8 cellular contexts compared by ENCODE assay signal in genomic region chr7:92134271-92135099, GRCh38. TPM values are rescaled to one million over a fixed set of nuclear protein-coding genes. Genes with fewer than 3 reads are reported as not detected.
DNase-seq lines count a peak whose midpoint lies in the region; ATAC-seq, FAIRE-seq and TF ChIP-seq lines count a peak whose summit lies in the region.

TSS of gene CYP51A1 (minus strand) at chr7:92134477. CDS start at chr7:92134364, 113 bp downstream.

- peak within 1 kb of the TSS; percentile 100 for H3K27ac Mint-ChIP-seq in WTC11

- ATAC-seq in GM19023 (IDR thresholded peaks at IDR 0.05; ENCODE audit: unreplicated experiment) (peak; percentile 89), HG03196 (IDR thresholded peaks at IDR 0.05; ENCODE audit: unreplicated experiment) (peak; percentile 93), WTC11 (peak; percentile 84)

- H3K27me3 ChIP-seq in bronchial epithelial cell (ENCODE audit: control insufficient read depth, insufficient read depth, low read length) (no peaks in the 10 kb centered on the region), small intestine (ENCODE audit: control insufficient read depth in 2 of 2, insufficient read depth in 2 of 2, low read length in 2 of 2) (no peaks in the 10 kb centered on the region)

- no peak for FAIRE-seq in bronchial epithelial cell (lab: Jason Lieb, UNC)
- no peak for FAIRE-seq in small intestine (lab: Jason Lieb, UNC)

- H3K9me3 Mint-ChIP-seq in WTC11 = peaks cover 10% of the 10 kb centered on the region

- H3K36me3 ChIP-seq in bronchial epithelial cell (ENCODE audit: control insufficient read depth, insufficient read depth, low read length) (peaks cover 4% of the 10 kb centered on the region), small intestine (ENCODE audit: control insufficient read depth in 2 of 2, insufficient read depth in 2 of 2, low read length in 2 of 2) (no peaks in the 10 kb centered on the region)

- no peaks in the 10 kb centered on the region for H3K9me3 ChIP-seq in small intestine (ENCODE audit: control insufficient read depth, low read depth)

- POLR2A ChIA-PET in WTC11 (lab: Charles Lee) = interaction anchor here (0.8 to 1.3 kb wide), 4 partner anchors 75 to 313 kb away, joined by 3 to 6 read pairs (median 4); partner anchors contain the start of genes ANKIB1, GATAD1 and KRIT1

- H3K36me3 Mint-ChIP-seq in WTC11 = peaks cover 24% of the 10 kb centered on the region

- H3K27ac ChIP-seq in small intestine (ENCODE audit: low read depth in 1 of 2, low read length in 1 of 2) = peak within 1 kb of the TSS; percentile 90 to 95

- H3K4me3 ChIP-seq in bronchial epithelial cell (ENCODE audit: low read depth, low read length) = peak within 1 kb of the TSS; percentile 98
- peak within 1 kb of the TSS; percentile 78 to 86 for H3K4me3 ChIP-seq in small intestine (ENCODE audit: low read depth in 1 of 2, low read length in 2 of 2)

- H3K4me1 Mint-ChIP-seq in WTC11 = peaks cover 20% of the 10 kb centered on the region

- H3K4me1 ChIP-seq in small intestine (ENCODE audit: control insufficient read depth in 2 of 2, insufficient read depth in 1 of 2, low read depth in 1 of 2, low read length in 1 of 2) = peaks cover 0 to 3% of the 10 kb centered on the region in 2 donors

- no peak for TF ChIP-seq CTCF in WTC11 (IDR thresholded peaks at IDR 0.05)
- peak; percentile 30 for TF ChIP-seq CTCF in bronchial epithelial cell (IDR thresholded peaks at IDR 0.05; ENCODE audit: insufficient read depth, low read length, severe bottlenecking)

- 0 to 1% (median 0%) methylated on average over 74 of the region's 74 CpGs for WGBS in small intestine, 3 donors

- CTCF ChIA-PET in WTC11 (lab: Charles Lee) = interaction anchor here (0.7 to 2.2 kb wide), 8 partner anchors 45 to 394 kb away, joined by 4 to 8 read pairs (median 6); partner anchors contain the start of genes GATAD1, LRRD1, PEX1 and RBM48

- peak within 1 kb of the TSS; percentile 98 for H3K4me3 Mint-ChIP-seq in WTC11

- peak; percentile 93 for DNase-seq in AG08396 (ENCODE audit: low spot score)
- peak; percentile 87 for DNase-seq in NCI-H226
- DNase-seq in WTC11 (ENCODE audit: low spot score) = peak; percentile 89
- peak; percentile 76 for DNase-seq in bronchial epithelial cell (ENCODE audit: low read depth)
- peak; percentile 91 for DNase-seq in iPS-NIHi11 (ENCODE audit: low spot score)
- DNase-seq in small intestine = peak; percentile 91

- no peaks in the 10 kb centered on the region for H3K27me3 Mint-ChIP-seq in WTC11 (ENCODE audit: low read depth)

TF ChIP-seq in WTC11, 78 proteins besides CTCF, POLR2A, EP300 and RAD21 (continues in another document):
- no peak for TF ChIP-seq GABPB1 (CRISPR knock-in tag; IDR thresholded peaks at IDR 0.05)
- TF ChIP-seq ZBTB21 (CRISPR knock-in tag; IDR thresholded peaks at IDR 0.05; ENCODE audit: borderline replicate concordance) = peak; percentile 88
- TF ChIP-seq, protein P1, sequence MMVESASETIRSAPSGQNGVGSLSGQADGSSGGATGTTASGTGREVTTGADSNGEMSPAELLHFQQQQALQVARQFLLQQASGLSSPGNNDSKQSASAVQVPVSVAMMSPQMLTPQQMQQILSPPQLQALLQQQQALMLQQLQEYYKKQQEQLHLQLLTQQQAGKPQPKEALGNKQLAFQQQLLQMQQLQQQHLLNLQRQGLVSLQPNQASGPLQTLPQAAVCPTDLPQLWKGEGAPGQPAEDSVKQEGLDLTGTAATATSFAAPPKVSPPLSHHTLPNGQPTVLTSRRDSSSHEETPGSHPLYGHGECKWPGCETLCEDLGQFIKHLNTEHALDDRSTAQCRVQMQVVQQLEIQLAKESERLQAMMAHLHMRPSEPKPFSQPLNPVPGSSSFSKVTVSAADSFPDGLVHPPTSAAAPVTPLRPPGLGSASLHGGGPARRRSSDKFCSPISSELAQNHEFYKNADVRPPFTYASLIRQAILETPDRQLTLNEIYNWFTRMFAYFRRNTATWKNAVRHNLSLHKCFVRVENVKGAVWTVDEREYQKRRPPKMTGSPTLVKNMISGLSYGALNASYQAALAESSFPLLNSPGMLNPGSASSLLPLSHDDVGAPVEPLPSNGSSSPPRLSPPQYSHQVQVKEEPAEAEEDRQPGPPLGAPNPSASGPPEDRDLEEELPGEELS (CRISPR knock-in tag; IDR thresholded peaks at IDR 0.05) = peak; percentile 85; the same call in 1 of the 2 replicates
- no peak for TF ChIP-seq GTF2I (CRISPR knock-in tag; conservative IDR thresholded peaks at IDR 0.05)
- peak; percentile 90; the same call in 1 of the 2 replicates for TF ChIP-seq MYBL2 (CRISPR knock-in tag; IDR thresholded peaks at IDR 0.05)
- TF ChIP-seq ZNF423 (CRISPR knock-in tag; IDR thresholded peaks at IDR 0.05) = no peak
- peak; percentile 83; the same call in 1 of the 2 replicates for TF ChIP-seq ARID4B (CRISPR knock-in tag; IDR thresholded peaks at IDR 0.05; ENCODE audit: borderline replicate concordance)
- TF ChIP-seq FOXK1 (CRISPR knock-in tag; IDR thresholded peaks at IDR 0.05) = peak; percentile 90
- TF ChIP-seq TP53 (CRISPR knock-in tag; IDR thresholded peaks at IDR 0.05) = no peak; the same call in 1 of the 2 replicates
- TF ChIP-seq NR3C1 (CRISPR knock-in tag; conservative IDR thresholded peaks at IDR 0.05; ENCODE audit: low read depth) = no peak
- TF ChIP-seq, protein P2, sequence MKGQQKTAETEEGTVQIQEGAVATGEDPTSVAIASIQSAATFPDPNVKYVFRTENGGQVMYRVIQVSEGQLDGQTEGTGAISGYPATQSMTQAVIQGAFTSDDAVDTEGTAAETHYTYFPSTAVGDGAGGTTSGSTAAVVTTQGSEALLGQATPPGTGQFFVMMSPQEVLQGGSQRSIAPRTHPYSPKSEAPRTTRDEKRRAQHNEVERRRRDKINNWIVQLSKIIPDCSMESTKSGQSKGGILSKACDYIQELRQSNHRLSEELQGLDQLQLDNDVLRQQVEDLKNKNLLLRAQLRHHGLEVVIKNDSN (CRISPR knock-in tag; IDR thresholded peaks at IDR 0.05) = peak; percentile 63; the same call in 1 of the 2 replicates
- TF ChIP-seq PRRX2 (CRISPR knock-in tag; IDR thresholded peaks at IDR 0.05) = peak; percentile 22; the same call in 1 of the 2 replicates
- 0 out of 2 replicates have a peak, but pooled peaks have one; percentile 58 for TF ChIP-seq E2F5 (CRISPR knock-in tag; IDR thresholded peaks at IDR 0.05)
- no peak for TF ChIP-seq USF2 (CRISPR knock-in tag; IDR thresholded peaks at IDR 0.05)

RNA-seq across cellular contexts. Expression of gene CYP51A1, which starts in this region (rescaled TPM):
- total RNA-seq in WTC11 (2021) (81.4 to 85.1 TPM (median 84.1 TPM) in 3 replicates), bronchial epithelial cell (177 and 249 TPM in 2 replicates)
- 10 to 100 TPM in 2 of 3 donors, 1 to 10 TPM in 1; 9.7 to 92.5 (median 15.7) TPM for polyA plus RNA-seq in small intestine

Comparison
In these comparisons a context has a peak if more than half of its experiments do, and no peak if none do; other contexts are left out.
1. Peak in every context shown above with its lines: DNase-seq, ATAC-seq, H3K4me3 ChIP-seq and H3K27ac ChIP-seq.